ENCODE assay signal across 8 cellular contexts in the genomic region with DNA sequence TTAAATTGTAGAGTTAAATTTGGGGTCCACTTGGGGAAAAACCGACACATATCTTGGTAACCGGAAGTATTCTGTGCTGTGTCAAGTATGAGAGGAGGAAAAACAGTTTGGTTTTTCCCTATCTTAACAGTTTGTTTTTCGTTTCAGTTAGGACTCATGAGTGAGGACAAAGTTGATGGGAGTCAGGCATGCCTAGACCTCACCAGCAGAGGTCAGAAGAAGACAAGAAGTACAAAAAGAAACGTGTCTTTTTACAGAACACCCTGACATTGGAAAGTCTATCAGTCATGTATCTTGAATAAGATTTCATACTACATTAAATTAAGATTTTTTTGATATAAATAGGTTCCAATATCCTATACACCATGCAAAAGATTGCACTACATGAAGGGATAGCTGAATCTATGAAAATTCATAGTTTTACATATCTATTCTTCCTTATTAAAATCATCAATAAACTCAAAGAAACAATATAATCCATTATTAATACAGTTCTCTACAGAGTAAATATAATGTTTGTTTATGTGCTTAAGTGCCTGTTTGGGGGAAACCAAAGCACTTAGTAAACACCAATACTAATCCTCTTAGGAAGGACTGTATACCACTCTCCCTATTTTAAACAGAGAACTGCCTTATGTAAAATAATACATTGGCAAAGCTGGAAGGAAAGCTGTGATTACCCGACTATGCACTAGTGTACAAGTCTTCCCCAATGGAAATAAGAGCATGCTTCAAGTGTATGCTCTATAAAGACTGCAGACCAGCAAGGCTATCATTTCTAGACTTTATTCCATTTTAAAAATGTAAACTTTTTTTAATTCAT.
A peak's percentile ranks its signal among the peaks of the same experiment; 100 is the strongest.
DNase-seq lines count a peak whose midpoint lies in the region; ATAC-seq and TF ChIP-seq lines count a peak whose summit lies in the region.

No MANE protein-coding gene starts in this region.

- H3K27ac Mint-ChIP-seq in CD4-positive, alpha-beta memory T cell = no peak overlapping the region
- H3K27ac Mint-ChIP-seq in activated T-helper 1 cell treated with anti-CD3 and anti-CD28 coated beads, Interleukin-12 subunit alpha, Interleukin-12 subunit beta, Interleukin-2, Interleukin-4 antibody, amounts not matched to agents 30 ng/mL and 10 ng/mL and 1 ng/mL, durations not matched to agents 14 hours and 24 hours and 36 hours = no peak overlapping the region

- H3K27ac ChIP-seq in CD4-positive, alpha-beta memory T cell (ENCODE audit: low read depth, low read length) = no peak overlapping the region
- no peak overlapping the region for H3K27ac ChIP-seq in prostate gland

- DNase-seq in CD4-positive, alpha-beta memory T cell = peak; percentile 43 to 60 (median 58)
- DNase-seq in NCI-H69 (lab: John Stamatoyannopoulos, UW) (peak; percentile 54), globus pallidus (ENCODE audit: low spot score) (peak; percentile 72), prostate gland (ENCODE audit: low spot score) (peak; percentile 39), posterior vena cava (ENCODE audit: low spot score) (no peak)
- peak; percentile 29 for DNase-seq in activated T-helper 1 cell treated with anti-CD3 and anti-CD28 coated beads, Interleukin-12 subunit alpha, Interleukin-12 subunit beta, Interleukin-2, Interleukin-4 antibody, amounts not matched to agents 30 ng/mL and 10 ng/mL and 1 ng/mL, durations not matched to agents 14 hours and 24 hours and 36 hours (ENCODE audit: low spot score)

- peak; percentile 67 to 87 (median 80) for TF ChIP-seq CTCF in prostate gland (IDR thresholded peaks at IDR 0.05)

- H3K9me3 Mint-ChIP-seq in CD4-positive, alpha-beta memory T cell = no peaks in the 10 kb centered on the region
- no peaks in the 10 kb centered on the region for H3K9me3 Mint-ChIP-seq in activated T-helper 1 cell treated with anti-CD3 and anti-CD28 coated beads, Interleukin-12 subunit alpha, Interleukin-12 subunit beta, Interleukin-2, Interleukin-4 antibody, amounts not matched to agents 30 ng/mL and 10 ng/mL and 1 ng/mL, durations not matched to agents 14 hours and 24 hours and 36 hours

- H3K27me3 Mint-ChIP-seq in CD4-positive, alpha-beta memory T cell = peaks cover 0 to 2% of the 10 kb centered on the region in 2 donors
- peaks cover 35% of the 10 kb centered on the region for H3K27me3 Mint-ChIP-seq in activated T-helper 1 cell treated with anti-CD3 and anti-CD28 coated beads, Interleukin-12 subunit alpha, Interleukin-12 subunit beta, Interleukin-2, Interleukin-4 antibody, amounts not matched to agents 30 ng/mL and 10 ng/mL and 1 ng/mL, durations not matched to agents 14 hours and 24 hours and 36 hours (ENCODE audit: insufficient read depth)

- WGBS in prostate gland = 22% methylated on average over 5 of the region's 5 CpGs

- H3K36me3 Mint-ChIP-seq in CD4-positive, alpha-beta memory T cell = no peaks in the 10 kb centered on the region
- H3K36me3 Mint-ChIP-seq in activated T-helper 1 cell treated with anti-CD3 and anti-CD28 coated beads, Interleukin-12 subunit alpha, Interleukin-12 subunit beta, Interleukin-2, Interleukin-4 antibody, amounts not matched to agents 30 ng/mL and 10 ng/mL and 1 ng/mL, durations not matched to agents 14 hours and 24 hours and 36 hours (ENCODE audit: low read depth) = no peaks in the 10 kb centered on the region

- POLR2A ChIA-PET in CD4-positive, alpha-beta memory T cell (lab: Charles Lee; ENCODE audit: partially characterized antibody) = interaction anchor here (1.3 kb wide), 1 partner anchor 242 kb away, joined by 4 read pairs; no protein-coding TSS in a partner anchor

- intact Hi-C loops in CD4-positive, alpha-beta memory T cell (cut with micrococcal nuclease) = loop anchor here (1.0 kb wide), 2 partner anchors 242 to 304 kb away; no protein-coding TSS in a partner anchor
- intact Hi-C loops in activated T-helper 1 cell treated with anti-CD3 and anti-CD28 coated beads, Interleukin-12 subunit alpha, Interleukin-12 subunit beta, Interleukin-2, Interleukin-4 antibody, amounts not matched to agents 30 ng/mL and 10 ng/mL and 1 ng/mL, durations not matched to agents 14 hours and 24 hours and 36 hours (cut with micrococcal nuclease) = loop anchor here (1.0 to 5.0 kb wide), 13 partner anchors 23 to 1141 kb away; a partner anchor contains a TSS
- intact Hi-C loops in prostate gland (cut with DNase I) = loop anchor here (1.0 to 2.0 kb wide), 2 partner anchors 209 to 243 kb away; no protein-coding TSS in a partner anchor
- intact Hi-C loops in posterior vena cava (cut with DNase I) = loop anchor here (5.0 to 10.0 kb wide), 4 partner anchors 206 to 241 kb away; no protein-coding TSS in a partner anchor

- H3K4me3 Mint-ChIP-seq in CD4-positive, alpha-beta memory T cell = no peak overlapping the region
- no peak overlapping the region for H3K4me3 Mint-ChIP-seq in activated T-helper 1 cell treated with anti-CD3 and anti-CD28 coated beads, Interleukin-12 subunit alpha, Interleukin-12 subunit beta, Interleukin-2, Interleukin-4 antibody, amounts not matched to agents 30 ng/mL and 10 ng/mL and 1 ng/mL, durations not matched to agents 14 hours and 24 hours and 36 hours

- no peaks in the 10 kb centered on the region for H3K9me3 ChIP-seq in CD4-positive, alpha-beta memory T cell (ENCODE audit: control insufficient read depth in 1 of 2, low read length in 2 of 2)
- H3K9me3 ChIP-seq in prostate gland = no peaks in the 10 kb centered on the region

- no peak for TF ChIP-seq POLR2A in prostate gland (IDR thresholded peaks at IDR 0.05)

- H3K4me1 ChIP-seq in CD4-positive, alpha-beta memory T cell (ENCODE audit: insufficient read depth, low read length) = no peaks in the 10 kb centered on the region
- H3K4me1 ChIP-seq in prostate gland (replicated peaks) = no peaks in the 10 kb centered on the region

- no peaks in the 10 kb centered on the region for H3K36me3 ChIP-seq in CD4-positive, alpha-beta memory T cell (ENCODE audit: insufficient read depth, low read length)
- H3K36me3 ChIP-seq in prostate gland = no peaks in the 10 kb centered on the region

- CTCF ChIA-PET in CD4-positive, alpha-beta memory T cell (lab: Charles Lee; ENCODE audit: partially characterized antibody) = interaction anchor here (0.7 to 3.8 kb wide), 15 partner anchors 8 to 304 kb away, joined by 3 to 132 read pairs (median 3); no protein-coding TSS in a partner anchor

- H3K27me3 ChIP-seq in CD4-positive, alpha-beta memory T cell (ENCODE audit: insufficient read depth, low read length) = no peaks in the 10 kb centered on the region
- H3K27me3 ChIP-seq in prostate gland (replicated peaks; ENCODE audit: insufficient read depth) = no peaks in the 10 kb centered on the region

- H3K4me3 ChIP-seq in CD4-positive, alpha-beta memory T cell (ENCODE audit: low read length in 2 of 2) = no peak overlapping the region
- H3K4me3 ChIP-seq in prostate gland = no peak overlapping the region

- ATAC-seq in GM18861 (IDR thresholded peaks at IDR 0.05; ENCODE audit: unreplicated experiment) = peak; percentile 49
- peak; percentile 46 for ATAC-seq in HG03095 (IDR thresholded peaks at IDR 0.05; ENCODE audit: unreplicated experiment)

- peaks cover 2 to 4% (median 3%) of the 10 kb centered on the region in 4 donors for H3K4me1 Mint-ChIP-seq in CD4-positive, alpha-beta memory T cell
- peaks cover 24% of the 10 kb centered on the region for H3K4me1 Mint-ChIP-seq in activated T-helper 1 cell treated with anti-CD3 and anti-CD28 coated beads, Interleukin-12 subunit alpha, Interleukin-12 subunit beta, Interleukin-2, Interleukin-4 antibody, amounts not matched to agents 30 ng/mL and 10 ng/mL and 1 ng/mL, durations not matched to agents 14 hours and 24 hours and 36 hours (ENCODE audit: low read depth)
